In the genomic region with DNA sequence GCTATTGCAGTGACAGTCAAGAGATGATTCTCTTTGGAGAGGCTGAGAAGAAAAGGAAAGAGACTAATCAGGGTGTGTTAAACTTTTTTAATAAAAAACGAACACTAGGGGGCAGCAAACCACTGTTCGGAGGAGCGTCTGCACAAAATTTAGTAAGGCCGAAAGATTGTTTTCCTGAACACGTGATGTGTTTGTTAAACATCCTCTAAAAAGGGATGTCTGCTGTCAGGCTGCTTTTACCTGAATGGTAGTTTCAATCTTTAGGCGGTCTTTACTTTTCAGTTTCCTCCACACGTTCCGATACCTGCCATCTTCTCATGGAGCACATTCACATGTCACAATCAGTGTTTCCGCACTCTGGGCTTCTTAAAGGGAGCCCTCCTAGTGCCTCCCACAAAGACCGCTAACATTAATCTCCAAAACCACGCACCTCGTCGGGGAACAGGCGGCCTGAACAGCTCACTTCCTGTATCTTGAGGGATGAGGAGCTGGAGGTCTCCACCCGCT, we compare ENCODE assay signal across 8 cellular contexts.
DNase-seq lines count a peak whose midpoint lies in the region; ATAC-seq and TF ChIP-seq lines count a peak whose summit lies in the region.

No MANE protein-coding gene starts in this region.

- H3K27ac ChIP-seq in A673 (ENCODE audit: low read depth, low read length, poor library complexity, severe bottlenecking): no peak overlapping the region
- peak overlapping the region in 5 of 10 donors; percentile 18 to 58 (median 23) for H3K27ac ChIP-seq in heart right ventricle
- H3K27ac ChIP-seq in rectal smooth muscle tissue (ENCODE audit: low read depth, low read length): no peak overlapping the region

- no peaks in the 10 kb centered on the region for H3K9me3 ChIP-seq in A673 (ENCODE audit: low read depth, low read length, poor library complexity, severe bottlenecking)
- no peaks in the 10 kb centered on the region for H3K9me3 ChIP-seq in adipocyte (ENCODE audit: control insufficient read depth, low read length)
- H3K9me3 ChIP-seq in heart right ventricle: no peaks in the 10 kb centered on the region

- ATAC-seq in heart right ventricle (peak; percentile 53 to 89 (median 76)), HG02623 (IDR thresholded peaks at IDR 0.05; ENCODE audit: unreplicated experiment) (no peak)

- WGBS in heart right ventricle, 2 donors: 27 to 29% methylated on average over 15 of the region's 15 CpGs

- H3K4me1 ChIP-seq in A673 (ENCODE audit: insufficient read depth, low read length, poor library complexity, severe bottlenecking) (peaks cover 6% of the 10 kb centered on the region), adipocyte (ENCODE audit: control insufficient read depth, insufficient read depth, low read length) (peaks cover 5% of the 10 kb centered on the region), heart right ventricle (peaks cover 3 to 13% (median 8%) of the 10 kb centered on the region in 9 donors), rectal smooth muscle tissue (ENCODE audit: control insufficient read depth, insufficient read depth, low read length) (peaks cover 6% of the 10 kb centered on the region)

- CTCF ChIA-PET in A673 (lab: Charles Lee): no interaction called here

- no TSS peak for BruUV-seq in A673 (replicated peaks; lab: Mats Ljungman, UMichigan)

- H3K9ac ChIP-seq in adipocyte (ENCODE audit: low read length): peak overlapping the region; percentile 74
- H3K9ac ChIP-seq in rectal smooth muscle tissue (ENCODE audit: low read length): no peak overlapping the region

- TF ChIP-seq CTCF in A673 (conservative IDR thresholded peaks at IDR 0.05; ENCODE audit: low read depth, low read length) (peak; percentile 65), GM12875 (IDR thresholded peaks at IDR 0.05; ENCODE audit: borderline replicate concordance, insufficient read depth, low read depth, low read length) (0 out of 2 replicates have a peak, but pooled peaks have one; percentile 22), heart right ventricle (IDR thresholded peaks at IDR 0.05) (peak; percentile 68 to 80 (median 75))

- POLR2A ChIA-PET in A673 (lab: Charles Lee; ENCODE audit: low non-redundant PET): no interaction called here

- H3K27me3 ChIP-seq in A673 (replicated peaks; ENCODE audit: insufficient read depth, low read depth, low read length, poor library complexity) (no peaks in the 10 kb centered on the region), adipocyte (replicated peaks; ENCODE audit: control insufficient read depth, insufficient read depth, low read length) (no peaks in the 10 kb centered on the region), heart right ventricle (no peaks in the 10 kb centered on the region), rectal smooth muscle tissue (ENCODE audit: control insufficient read depth, insufficient read depth, low read length) (no peaks in the 10 kb centered on the region)

- no peaks in the 10 kb centered on the region for H3K36me3 ChIP-seq in A673 (ENCODE audit: insufficient read depth, low read length, poor library complexity, severe bottlenecking)
- H3K36me3 ChIP-seq in adipocyte (ENCODE audit: control insufficient read depth, insufficient read depth, low read length, severe bottlenecking): no peaks in the 10 kb centered on the region
- H3K36me3 ChIP-seq in heart right ventricle: no peaks in the 10 kb centered on the region
- H3K36me3 ChIP-seq in rectal smooth muscle tissue (ENCODE audit: control insufficient read depth, insufficient read depth, low read length): no peaks in the 10 kb centered on the region

- H3K4me3 ChIP-seq in A673 (ENCODE audit: low read depth, low read length, poor library complexity, severe bottlenecking) (no peak overlapping the region), GM12875 (ENCODE audit: low read depth, low read length) (no peak overlapping the region), adipocyte (ENCODE audit: low read length) (peak overlapping the region; percentile 55), heart right ventricle (peak overlapping the region in 7 of 10 donors; percentile 0 to 37 (median 6)), rectal smooth muscle tissue (ENCODE audit: low read length) (peak overlapping the region; percentile 47)

- DNase-seq in A673 (ENCODE audit: low spot score) (peak; percentile 89), Kasumi-1 (lab: John Stamatoyannopoulos, UW) (peak; percentile 67 to 90), SK-N-DZ (ENCODE audit: low spot score) (peak; percentile 66), adipocyte (ENCODE audit: low read depth) (peak; percentile 96), heart right ventricle (peak in 1 of 2 donors; percentile 68)

- intact Hi-C loops in A673 (cut with micrococcal nuclease; ENCODE audit: unreplicated experiment): loop anchor here (1.0 to 5.0 kb wide), 4 partner anchors 353 to 1553 kb away; no protein-coding TSS in a partner anchor
- intact Hi-C loops in heart right ventricle (cut with DNase I): loop anchor here in 9 of 10 donors (1.0 to 10.0 kb wide), 16 partner anchors 133 to 1164 kb away; partner anchors contain the start of gene PLK2 (in 5 of the 9)

Comparison
In these comparisons a context has a peak if more than half of its experiments do, and no peak if none do; other contexts are left out.
1. H3K4me3 ChIP-seq: peak in adipocyte (single experiment), heart right ventricle (7 of 10) and rectal smooth muscle tissue (single experiment); none in A673 (single experiment) and GM12875 (single experiment).
2. CTCF ChIP-seq: peak in every context shown above with its lines; median percentile 75 in heart right ventricle; 65 in A673; 22 in GM12875.